Comparison of ENCODE assay signal across 15 cellular contexts in the genomic region with DNA sequence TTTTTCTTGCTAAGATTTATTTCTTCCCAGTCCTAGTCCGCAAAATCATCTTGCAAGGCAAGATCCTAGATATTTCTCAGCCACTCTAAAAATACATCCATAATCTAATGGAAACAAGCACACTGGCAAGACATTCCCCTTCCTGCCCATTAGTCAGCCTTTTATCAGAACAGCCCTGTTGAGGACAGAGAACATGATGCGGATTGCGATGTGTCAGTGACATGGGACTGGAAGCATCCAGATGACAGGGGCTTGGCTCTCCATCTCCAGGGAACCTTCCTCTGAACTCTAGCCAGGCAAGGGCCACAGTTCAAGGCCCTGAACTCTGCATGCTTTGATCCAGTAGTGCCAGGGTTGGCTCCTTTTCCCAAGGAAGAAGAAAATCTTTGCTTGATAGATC.
"Had no signal": no experiment of that assay in that cellular context is flagged by ENCODE, and none has a peak within 500 bp of the region (broad histone marks: within the 10 kb centered on the region; RNA-seq: fewer than 3 reads in every experiment).

No MANE protein-coding gene starts in this region.

- H3K9me3 ChIP-seq: neutrophil, right lobe of liver, tibial nerve had no signal

- H3K36me3 ChIP-seq: neutrophil, right lobe of liver, tibial nerve had no signal

- H3K4me3 ChIP-seq: right lobe of liver, tibial nerve had no signal

- H3K27me3 ChIP-seq: neutrophil, right lobe of liver, tibial nerve had no signal

- H3K27ac ChIP-seq: neutrophil, right lobe of liver, tibial nerve, VCaP had no signal

- H3K4me1 ChIP-seq: right lobe of liver, tibial nerve had no signal

- ATAC-seq: activated CD8-positive, alpha-beta T cell treated with anti-CD3 and anti-CD28 coated beads for 36 hours; right lobe of liver; stimulated activated naive B cell treated with anti-CD40 and anti-IgM and Interleukin-4, amounts not matched to agents 10 μg/mL and 1 μg/mL and 100 μg/mL, for 72 hours had no signal

- DNase-seq: activated CD4-positive, alpha-beta T cell treated with anti-CD3 and anti-CD28 coated beads for 4 hours; activated CD8-positive, alpha-beta memory T cell treated with anti-CD3 and anti-CD28 coated beads, Interleukin-2, amount 50 U/mL, for 4 hours; activated CD8-positive, alpha-beta T cell treated with anti-CD3 and anti-CD28 coated beads for 36 hours; activated naive CD8-positive, alpha-beta T cell treated with anti-CD3 and anti-CD28 coated beads, Interleukin-2, amount 10 ng/mL, durations not matched to agents 7 days and 5 days; cerebellar nuclear complex; foreskin melanocyte; head of caudate nucleus; naive B cell; right lobe of liver; SIG-M5; stimulated activated CD4-positive, alpha-beta T cell treated with anti-CD3 and anti-CD28 coated beads, Interleukin-2, amount 100 ng/mL, for 24 hours; stimulated activated naive B cell treated with anti-CD40 and anti-IgM and Interleukin-4, amounts not matched to agents 10 μg/mL and 1 μg/mL and 100 μg/mL, for 72 hours had no signal
